In genomic region chr1:9127395-9128160, GRCh38 we compare ENCODE assay signal across 1 cellular context.
TF ChIP-seq lines count a peak whose summit lies in the region.

No MANE protein-coding gene starts in this region.

TF ChIP-seq in SK-N-SH, 30 proteins besides CTCF, POLR2A, EP300 and RAD21 (continued from another document):
- TF ChIP-seq, protein P1, sequence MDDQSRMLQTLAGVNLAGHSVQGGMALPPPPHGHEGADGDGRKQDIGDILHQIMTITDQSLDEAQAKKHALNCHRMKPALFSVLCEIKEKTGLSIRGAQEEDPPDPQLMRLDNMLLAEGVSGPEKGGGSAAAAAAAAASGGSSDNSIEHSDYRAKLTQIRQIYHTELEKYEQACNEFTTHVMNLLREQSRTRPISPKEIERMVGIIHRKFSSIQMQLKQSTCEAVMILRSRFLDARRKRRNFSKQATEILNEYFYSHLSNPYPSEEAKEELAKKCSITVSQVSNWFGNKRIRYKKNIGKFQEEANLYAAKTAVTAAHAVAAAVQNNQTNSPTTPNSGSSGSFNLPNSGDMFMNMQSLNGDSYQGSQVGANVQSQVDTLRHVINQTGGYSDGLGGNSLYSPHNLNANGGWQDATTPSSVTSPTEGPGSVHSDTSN (IDR thresholded peaks at IDR 0.05), result no peak
- TF ChIP-seq MXI1 (IDR thresholded peaks at IDR 0.05; ENCODE audit: low read depth, low read length) (no peak), SIN3A (IDR thresholded peaks at IDR 0.05; ENCODE audit: borderline replicate concordance, low read depth, low read length) (no peak), TAF1 (IDR thresholded peaks at IDR 0.05; ENCODE audit: borderline replicate concordance, low read depth, low read length) (no peak), RCOR1 (IDR thresholded peaks at IDR 0.05; ENCODE audit: low read length) (no peak), NRF1 (IDR thresholded peaks at IDR 0.05; ENCODE audit: low read depth, low read length) (no peak), GATA2 (CRISPR knock-in tag; IDR thresholded peaks at IDR 0.05) (no peak), USF1 (IDR thresholded peaks at IDR 0.05; ENCODE audit: borderline replicate concordance, low read depth) (no peak), RFX5 (IDR thresholded peaks at IDR 0.05; ENCODE audit: low read length) (no peak), RXRA (IDR thresholded peaks at IDR 0.05; ENCODE audit: borderline replicate concordance, low read depth) (no peak), MEF2A (IDR thresholded peaks at IDR 0.05; ENCODE audit: borderline replicate concordance, low read depth) (no peak), ELF1 (IDR thresholded peaks at IDR 0.05) (no peak), EZH2phosphoT487 (IDR thresholded peaks at IDR 0.05; ENCODE audit: borderline replicate concordance, low read depth) (no peak), MAX (IDR thresholded peaks at IDR 0.05; ENCODE audit: low read depth) (no peak)
TF ChIP-seq in SK-N-SH: peak in this region for 0.
